8 cellular contexts compared by ENCODE assay signal in genomic region chr3:55160241-55160877, GRCh38.
A peak's percentile ranks its signal among the peaks of the same experiment; 100 is the strongest.
DNase-seq lines count a peak whose midpoint lies in the region; ATAC-seq and TF ChIP-seq lines count a peak whose summit lies in the region.

No MANE protein-coding gene starts in this region.

- intact Hi-C loops in mucosa of descending colon (cut with DNase I, micrococcal nuclease) (no loop called here), ovary (cut with DNase I) (loop anchor here in 1 of 4 donors (10.0 kb wide), 1 partner anchor 286 kb away; no protein-coding TSS in a partner anchor)

- WGBS in ovary, 3 donors: 79 to 87% (median 84%) methylated on average over 12 of the region's 12 CpGs

- TF ChIP-seq CTCF in GM06990 (IDR thresholded peaks at IDR 0.05; ENCODE audit: insufficient read depth, low read length, poor library complexity, severe bottlenecking) (no peak), mucosa of descending colon (IDR thresholded peaks at IDR 0.05) (no peak), ovary (IDR thresholded peaks at IDR 0.05) (no peak)

- peak; percentile 63 for ATAC-seq in HG03025 (IDR thresholded peaks at IDR 0.05; ENCODE audit: low FRiP score, unreplicated experiment)
- ATAC-seq in mucosa of descending colon: peak; percentile 69

- H3K36me3 ChIP-seq in GM06990 (ENCODE audit: control insufficient read depth, insufficient read depth, low read length) (no peaks in the 10 kb centered on the region), adipocyte (ENCODE audit: control insufficient read depth, insufficient read depth, low read length, severe bottlenecking) (no peaks in the 10 kb centered on the region), mucosa of descending colon (ENCODE audit: low read depth) (no peaks in the 10 kb centered on the region), ovary (no peaks in the 10 kb centered on the region)

- H3K27me3 ChIP-seq in GM06990 (replicated peaks; ENCODE audit: control insufficient read depth, insufficient read depth, low read length) (no peaks in the 10 kb centered on the region), adipocyte (replicated peaks; ENCODE audit: control insufficient read depth, insufficient read depth, low read length) (no peaks in the 10 kb centered on the region), ovary (no peaks in the 10 kb centered on the region)

- H3K4me3 ChIP-seq in GM06990 (replicated peaks; ENCODE audit: low read depth, low read length) (peak overlapping the region; percentile 23; the same call in 1 of the 2 replicates), adipocyte (ENCODE audit: low read length) (no peak overlapping the region), mucosa of descending colon (no peak overlapping the region), ovary (no peak overlapping the region)

- H3K27ac ChIP-seq in ovary: no peak overlapping the region

- peak; percentile 28 for DNase-seq in GM06990 (ENCODE audit: extremely low read depth, insufficient read length)
- DNase-seq in adipocyte (ENCODE audit: low read depth): peak; percentile 87
- DNase-seq in mucosa of descending colon: peak; percentile 46 to 66 (median 48)
- DNase-seq in NCI-H526 treated with DMSO at 0.1 percent for 48 hours (lab: John Stamatoyannopoulos, UW): no peak
- DNase-seq in activated CD4-positive, alpha-beta T cell treated with anti-CD3 and anti-CD28 coated beads, Interleukin-2, amount 50 U/mL, for 48 hours: no peak
- no peak for DNase-seq in middle frontal gyrus (ENCODE audit: extremely low spot score, low spot score)
- no peak for DNase-seq in ovary

- no peak for TF ChIP-seq EP300 in ovary (IDR thresholded peaks at IDR 0.05)

- no peak overlapping the region for H3K9ac ChIP-seq in adipocyte (ENCODE audit: low read length)

- no peak for TF ChIP-seq POLR2A in ovary (IDR thresholded peaks at IDR 0.05)

- H3K9me3 ChIP-seq in adipocyte (ENCODE audit: control insufficient read depth, low read length) (no peaks in the 10 kb centered on the region), mucosa of descending colon (no peaks in the 10 kb centered on the region), ovary (no peaks in the 10 kb centered on the region)

- peaks cover 45% of the 10 kb centered on the region for H3K4me1 ChIP-seq in adipocyte (ENCODE audit: control insufficient read depth, insufficient read depth, low read length)
- H3K4me1 ChIP-seq in mucosa of descending colon (ENCODE audit: low read depth): no peaks in the 10 kb centered on the region
- peaks cover 2% of the 10 kb centered on the region for H3K4me1 ChIP-seq in ovary (ENCODE audit: insufficient read depth)

Comparison
In these comparisons a context has a peak if more than half of its experiments do, and no peak if none do; other contexts are left out.
1. DNase-seq: peak in GM06990 (single experiment), adipocyte (single experiment) and mucosa of descending colon (3 of 3); none in NCI-H526 treated with DMSO at 0.1 percent for 48 hours (single experiment), activated CD4-positive, alpha-beta T cell treated with anti-CD3 and anti-CD28 coated beads, Interleukin-2, amount 50 U/mL, for 48 hours (0 of 2), middle frontal gyrus (single experiment) and ovary (0 of 5).